In genomic region chr9:4879098-4879497, GRCh38 we compare ENCODE assay signal across 24 cellular contexts.
"Had no signal": no experiment of that assay in that cellular context is flagged by ENCODE, and none has a peak within 500 bp of the region (broad histone marks: within the 10 kb centered on the region; RNA-seq: fewer than 3 reads in every experiment).

No MANE protein-coding gene starts in this region.

- ATAC-seq: activated CD8-positive, alpha-beta T cell treated with anti-CD3 and anti-CD28 coated beads, Interleukin-2, amount 10 ng/mL, durations not matched to agents 7 days and 5 days; K562; WTC11 had no signal

- H3K4me1 ChIP-seq: adrenal gland, Peyer's patch, SJCRH30 had no signal

- DNase-seq: activated CD4-positive, alpha-beta T cell treated with anti-CD3 and anti-CD28 coated beads for 48 hours; activated CD4-positive, alpha-beta T cell treated with anti-CD3 and anti-CD28 coated beads, Interleukin-2, amount 50 U/mL, for 4 hours; activated CD4-positive, CD25-positive, alpha-beta regulatory T cell treated with anti-CD3 and anti-CD28 coated beads, Interleukin-2, amount 50 U/mL, for 72 hours; activated CD8-positive, alpha-beta memory T cell treated with anti-CD3 and anti-CD28 coated beads, Interleukin-2, amount 50 U/mL, for 48 hours; activated CD8-positive, alpha-beta T cell treated with anti-CD3 and anti-CD28 coated beads, Interleukin-2, amount 10 ng/mL, durations not matched to agents 7 days and 5 days; activated naive CD4-positive, alpha-beta T cell treated with anti-CD3 and anti-CD28 coated beads, Interleukin-2, amount 50 U/mL, for 16 hours; activated naive CD8-positive, alpha-beta T cell treated with anti-CD3 and anti-CD28 coated beads, Interleukin-2, amount 10 ng/mL, durations not matched to agents 7 days and 5 days; activated T-cell treated with anti-CD3 and anti-CD28 coated beads, Interleukin-2, amount 50 U/mL, for 1 hour; anterior cingulate cortex; caudate nucleus; Kasumi-1; NCI-H1048; NCI-H146; NCI-H1930; NCI-H446 treated with DMSO at 0.1 percent for 48 hours; NCI-H524 treated with DMSO at 0.1 percent for 48 hours; NCI-H774; Peyer's patch; Right ventricle myocardium superior; SJCRH30 had no signal

- FAIRE-seq: K562 had no signal

- H3K4me3 ChIP-seq: adrenal gland, K562, Peyer's patch, SJCRH30 had no signal

- H3K27ac ChIP-seq: adrenal gland, Peyer's patch, RWPE1, SJCRH30 had no signal

- H3K27me3 ChIP-seq: adrenal gland, Peyer's patch, SJCRH30 had no signal

- H3K9me3 ChIP-seq: adrenal gland, Peyer's patch, SJCRH30 had no signal

- H3K36me3 ChIP-seq: adrenal gland, Peyer's patch, SJCRH30 had no signal
